In genomic region chr2:148540022-148540421, GRCh38 we compare ENCODE assay signal across 13 cellular contexts.
DNase-seq lines count a peak whose midpoint lies in the region; ATAC-seq, FAIRE-seq and TF ChIP-seq lines count a peak whose summit lies in the region.
"Had no signal": no experiment of that assay in that cellular context is flagged by ENCODE, and none has a peak within 500 bp of the region (broad histone marks: within the 10 kb centered on the region; RNA-seq: fewer than 3 reads in every experiment).

No MANE protein-coding gene starts in this region.

- POLR2A ChIA-PET in K562 (lab: Yijun Ruan, JAX) = no interaction called here

- H3K9ac ChIP-seq in K562 (ENCODE audit: insufficient read depth in 1 of 2, low read depth in 2 of 2, low read length in 2 of 2) = no peak overlapping the region

- no peak overlapping the region for H3K4me3 ChIP-seq in K562
- H3K4me3 ChIP-seq: MG63, upper lobe of left lung had no signal

- H3K4me2 ChIP-seq in K562 (ENCODE audit: insufficient read depth, low read length) = no peak overlapping the region

- ATAC-seq in GM19452 (IDR thresholded peaks at IDR 0.05; ENCODE audit: unreplicated experiment) (peak; percentile 73), HG03354 (IDR thresholded peaks at IDR 0.05; ENCODE audit: poor library complexity, severe bottlenecking, unreplicated experiment) (peak; percentile 66), K562 (no peak), GM19455 (IDR thresholded peaks at IDR 0.05; ENCODE audit: unreplicated experiment) (no peak)

- 45% methylated on average over 6 of the region's 8 CpGs for WGBS in K562 (ENCODE audit: insufficient coverage, low coverage, missing lambda C conversion rate)

- TF ChIP-seq POLR2A in K562 (conservative IDR thresholded peaks at IDR 0.05) = no peak

- BruUV-seq in K562 (replicated peaks; lab: Mats Ljungman, UMichigan) = no TSS peak

- DNase-seq in GM10266 (ENCODE audit: extremely low spot score) = peak; percentile 35
- DNase-seq in K562 (ENCODE audit: extremely low read depth in 1 of 4, low spot score in 3 of 4) = no peak
- no peak for DNase-seq in GM19238 (ENCODE audit: insufficient read length, low spot score)
- no peak for DNase-seq in NCI-H526 (lab: John Stamatoyannopoulos, UW)
- DNase-seq in activated gamma-delta T cell (lab: John Stamatoyannopoulos, UW) = no peak
- DNase-seq: hippocampal formation, MG63, upper lobe of left lung had no signal

- TF ChIP-seq EP300 in K562 (IDR thresholded peaks at IDR 0.05; ENCODE audit: low read length) = no peak

- intact Hi-C loops in K562 (cut with micrococcal nuclease) = no loop called here

- CTCF ChIA-PET in K562 (lab: Yijun Ruan, JAX; ENCODE audit: low intra/inter-chr PET ratio) = no interaction called here

- H3K27ac ChIP-seq in K562 (ENCODE audit: extremely low read depth, low read depth, low read length) = no peak overlapping the region
- H3K27ac ChIP-seq: RWPE1, upper lobe of left lung, VCaP had no signal

- H3K27me3 ChIP-seq in K562 (ENCODE audit: control insufficient read depth in 2 of 2, insufficient read depth in 2 of 2, low read length in 2 of 2) = peaks cover 0 to 12% of the 10 kb centered on the region in 2 experiments; a peak in 3 of 5 replicates
- H3K27me3 ChIP-seq: MG63, upper lobe of left lung had no signal

- no peak for FAIRE-seq in K562 (lab: Jason Lieb, UNC)

- peaks cover 3% of the 10 kb centered on the region; the same call in 1 of the 2 replicates for H4K20me1 ChIP-seq in K562 (replicated peaks; ENCODE audit: control insufficient read depth, insufficient read depth, low read length)

- H3K79me2 ChIP-seq in K562 (ENCODE audit: control insufficient read depth, insufficient read depth, low read length) = no peaks in the 10 kb centered on the region

- no peak for TF ChIP-seq RAD21 in K562 (CRISPR knock-in tag; conservative IDR thresholded peaks at IDR 0.05 in 1 of 2, IDR thresholded peaks at IDR 0.05 in 1 of 2)

- no peak overlapping the region for H2AFZ ChIP-seq in K562 (ENCODE audit: low read depth, low read length)

- H3K36me3 ChIP-seq in K562 (ENCODE audit: control insufficient read depth, insufficient read depth, low read length) = no peaks in the 10 kb centered on the region
- H3K36me3 ChIP-seq: MG63, upper lobe of left lung had no signal

- peaks cover 5 to 18% of the 10 kb centered on the region in 2 experiments; a peak in 4 of 5 replicates for H3K4me1 ChIP-seq in K562 (replicated peaks in 1 of 2; ENCODE audit: control insufficient read depth in 2 of 2, insufficient read depth in 2 of 2, low read length in 2 of 2)

- in situ Hi-C loops in K562 (cut with MboI) = no loop called here

- H3K9me3 ChIP-seq in K562 (replicated peaks; ENCODE audit: control insufficient read depth, insufficient read depth, low read depth, low read length) = no peaks in the 10 kb centered on the region
- H3K9me3 ChIP-seq: MG63, upper lobe of left lung had no signal

- no peak for TF ChIP-seq CTCF in GM10266 (IDR thresholded peaks at IDR 0.05; ENCODE audit: control insufficient read depth, insufficient read depth, low read depth, missing control alignments)
- no peak for TF ChIP-seq CTCF in K562 (IDR thresholded peaks at IDR 0.05 in 2 of 3, conservative IDR thresholded peaks at IDR 0.05 in 1 of 3; ENCODE audit: insufficient read depth in 2 of 3, low read depth in 1 of 3, low read length in 3 of 3)

- H3K9me1 ChIP-seq in K562 (ENCODE audit: control insufficient read depth, insufficient read depth, low read length) = no peaks in the 10 kb centered on the region

TF ChIP-seq in K562, 482 proteins besides CTCF, POLR2A, EP300 and RAD21:
- TF ChIP-seq JUN (IDR thresholded peaks at IDR 0.05; ENCODE audit: borderline replicate concordance, low read depth, low read length) (no peak), JUN (CRISPR knock-in tag; IDR thresholded peaks at IDR 0.05; ENCODE audit: borderline replicate concordance) (no peak), PRDM10 (IDR thresholded peaks at IDR 0.05; ENCODE audit: partially characterized antibody) (peak; percentile 23)

Comparison
In these comparisons a context has a peak if more than half of its experiments do, and no peak if none do; other contexts are left out.
1. ATAC-seq: peak in GM19452 (single experiment) and HG03354 (single experiment); none in K562 (single experiment) and GM19455 (single experiment).